In the genomic region with DNA sequence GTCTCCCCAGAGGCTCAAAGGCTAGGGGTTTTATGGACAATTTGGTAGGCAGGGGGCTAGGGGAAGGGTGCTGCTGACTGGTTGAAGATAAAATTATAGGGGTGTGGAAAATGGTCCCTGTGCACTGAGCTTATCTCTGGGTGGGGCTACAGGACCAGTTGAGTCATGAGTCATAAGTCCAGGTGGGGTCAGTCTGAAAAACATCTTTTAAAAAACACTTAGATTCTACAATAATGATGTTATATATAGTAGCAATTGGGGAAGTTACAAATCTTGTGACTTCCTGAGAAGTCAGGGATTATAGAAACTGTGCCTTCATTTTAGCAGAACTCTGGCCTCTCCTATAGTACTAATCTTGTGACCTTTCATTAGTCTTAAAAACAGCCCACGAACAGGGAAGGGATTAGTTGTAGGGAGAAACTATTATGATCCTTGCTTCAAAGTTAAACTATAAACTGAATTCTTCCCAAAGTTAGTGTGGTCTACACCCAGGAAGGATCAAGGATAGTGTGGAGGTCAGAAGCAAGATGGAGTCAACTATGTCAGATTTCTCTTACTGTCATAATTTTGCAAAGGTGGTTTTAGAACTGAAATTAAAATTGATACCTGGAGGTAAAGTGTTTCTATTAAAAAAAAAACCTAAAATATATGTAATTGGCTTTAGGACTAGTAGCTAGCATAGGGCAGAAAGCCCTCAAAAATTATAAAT, we compare ENCODE assay signal across 19 cellular contexts.
"Had no signal": no experiment of that assay in that cellular context is flagged by ENCODE, and none has a peak within 500 bp of the region (broad histone marks: within the 10 kb centered on the region; RNA-seq: fewer than 3 reads in every experiment).

No MANE protein-coding gene starts in this region.

- ATAC-seq: activated CD4-positive, alpha-beta T cell treated with anti-CD3 and anti-CD28 coated beads for 36 hours; right cardiac atrium; stimulated activated naive CD8-positive, alpha-beta T cell treated with anti-CD3 and anti-CD28 coated beads, Interleukin-15, amount 100 ng/mL, for 72 hours had no signal

- FAIRE-seq: colon had no signal

- H3K27me3 Mint-ChIP-seq: activated CD4-positive, alpha-beta memory T cell treated with anti-CD3 and anti-CD28 coated beads, Interleukin-2, amount 10 ng/mL, durations not matched to agents 7 days and 5 days; activated CD4-positive, alpha-beta T cell treated with anti-CD3 and anti-CD28 coated beads for 36 hours; activated naive CD4-positive, alpha-beta T cell treated with anti-CD3 and anti-CD28 coated beads, Interleukin-2, amount 50 U/mL, for 24 hours; stimulated activated naive CD8-positive, alpha-beta T cell treated with anti-CD3 and anti-CD28 coated beads, Interleukin-15, amount 100 ng/mL, for 72 hours had no signal

- H3K27me3 ChIP-seq: upper lobe of left lung had no signal

- H3K4me1 Mint-ChIP-seq: activated CD4-positive, alpha-beta memory T cell treated with anti-CD3 and anti-CD28 coated beads, Interleukin-2, amount 10 ng/mL, durations not matched to agents 7 days and 5 days; activated CD4-positive, alpha-beta T cell treated with anti-CD3 and anti-CD28 coated beads for 36 hours; activated naive CD4-positive, alpha-beta T cell treated with anti-CD3 and anti-CD28 coated beads, Interleukin-2, amount 50 U/mL, for 24 hours; nephron; stimulated activated naive CD8-positive, alpha-beta T cell treated with anti-CD3 and anti-CD28 coated beads, Interleukin-15, amount 100 ng/mL, for 72 hours had no signal

- H3K9me3 Mint-ChIP-seq: activated CD4-positive, alpha-beta memory T cell treated with anti-CD3 and anti-CD28 coated beads, Interleukin-2, amount 10 ng/mL, durations not matched to agents 7 days and 5 days; activated naive CD4-positive, alpha-beta T cell treated with anti-CD3 and anti-CD28 coated beads, Interleukin-2, amount 50 U/mL, for 24 hours; stimulated activated naive CD8-positive, alpha-beta T cell treated with anti-CD3 and anti-CD28 coated beads, Interleukin-15, amount 100 ng/mL, for 72 hours had no signal

- DNase-seq: activated CD4-positive, alpha-beta memory T cell treated with anti-CD3 and anti-CD28 coated beads, Interleukin-2, amount 10 ng/mL, durations not matched to agents 7 days and 5 days; activated CD4-positive, alpha-beta T cell treated with anti-CD3 and anti-CD28 coated beads for 36 hours; activated effector memory CD4-positive, alpha-beta T cell treated with anti-CD3 and anti-CD28 coated beads, Interleukin-2, amount 50 U/mL, for 16 hours; activated T-cell treated with anti-CD3 and anti-CD28 coated beads, Interleukin-2, amount 50 U/mL, for 48 hours; effector CD4-positive, alpha-beta T cell; foreskin melanocyte; head of caudate nucleus; kidney glomerular epithelial cell; mesenchymal stem cell; nucleus accumbens; right cardiac atrium; stimulated activated CD4-positive, alpha-beta T cell treated with anti-CD3 and anti-CD28 coated beads, Interleukin-4, amount 100 ng/mL, for 4 hours; stimulated activated CD8-positive, alpha-beta memory T cell treated with anti-CD3 and anti-CD28 coated beads, Interleukin-4, amount 100 ng/mL, for 48 hours; stimulated activated naive CD8-positive, alpha-beta T cell treated with anti-CD3 and anti-CD28 coated beads, Interleukin-15, amount 100 ng/mL, for 72 hours; upper lobe of left lung had no signal

- H3K4me3 Mint-ChIP-seq: activated CD4-positive, alpha-beta memory T cell treated with anti-CD3 and anti-CD28 coated beads, Interleukin-2, amount 10 ng/mL, durations not matched to agents 7 days and 5 days; activated CD4-positive, alpha-beta T cell treated with anti-CD3 and anti-CD28 coated beads for 36 hours; activated naive CD4-positive, alpha-beta T cell treated with anti-CD3 and anti-CD28 coated beads, Interleukin-2, amount 50 U/mL, for 24 hours; nephron; stimulated activated naive CD8-positive, alpha-beta T cell treated with anti-CD3 and anti-CD28 coated beads, Interleukin-15, amount 100 ng/mL, for 72 hours had no signal

- H3K4me3 ChIP-seq: skin epidermis, upper lobe of left lung had no signal

- H3K27ac Mint-ChIP-seq: activated CD4-positive, alpha-beta memory T cell treated with anti-CD3 and anti-CD28 coated beads, Interleukin-2, amount 10 ng/mL, durations not matched to agents 7 days and 5 days; activated CD4-positive, alpha-beta T cell treated with anti-CD3 and anti-CD28 coated beads for 36 hours; activated naive CD4-positive, alpha-beta T cell treated with anti-CD3 and anti-CD28 coated beads, Interleukin-2, amount 50 U/mL, for 24 hours; nephron; stimulated activated naive CD8-positive, alpha-beta T cell treated with anti-CD3 and anti-CD28 coated beads, Interleukin-15, amount 100 ng/mL, for 72 hours had no signal

- H3K36me3 ChIP-seq: upper lobe of left lung had no signal

- H3K27ac ChIP-seq: skin epidermis, upper lobe of left lung had no signal

- H3K36me3 Mint-ChIP-seq: activated naive CD4-positive, alpha-beta T cell treated with anti-CD3 and anti-CD28 coated beads, Interleukin-2, amount 50 U/mL, for 24 hours had no signal
